ENCODE assay signal across 1 cellular context in the genomic region with DNA sequence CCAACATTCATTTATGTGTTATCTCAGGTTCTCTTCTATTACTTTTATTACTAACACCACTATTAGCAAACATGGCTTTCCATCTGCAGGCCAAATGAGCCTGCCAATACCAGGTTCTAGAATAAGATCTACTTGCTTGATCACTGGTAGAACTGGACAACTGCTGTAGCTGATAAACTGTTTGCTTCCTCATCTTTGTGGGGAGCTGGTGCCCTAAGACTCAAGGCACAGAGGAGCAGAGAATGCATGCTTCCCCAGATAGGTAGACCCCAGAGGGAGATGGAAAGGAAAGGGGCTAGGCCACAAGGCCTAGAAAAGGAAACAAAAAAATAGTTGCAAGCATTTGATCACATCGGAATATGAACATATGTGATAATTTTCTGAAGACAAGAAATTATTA.
TF ChIP-seq lines count a peak whose summit lies in the region.

No MANE protein-coding gene starts in this region.

TF ChIP-seq in IMR-90, 13 proteins besides CTCF, POLR2A, EP300 and RAD21 (continued from another document):
- TF ChIP-seq FOS (IDR thresholded peaks at IDR 0.05; ENCODE audit: low read depth, low read length): no peak
- no peak for TF ChIP-seq SMC3 (IDR thresholded peaks at IDR 0.05; ENCODE audit: low read depth, low read length)
